In the genomic region with DNA sequence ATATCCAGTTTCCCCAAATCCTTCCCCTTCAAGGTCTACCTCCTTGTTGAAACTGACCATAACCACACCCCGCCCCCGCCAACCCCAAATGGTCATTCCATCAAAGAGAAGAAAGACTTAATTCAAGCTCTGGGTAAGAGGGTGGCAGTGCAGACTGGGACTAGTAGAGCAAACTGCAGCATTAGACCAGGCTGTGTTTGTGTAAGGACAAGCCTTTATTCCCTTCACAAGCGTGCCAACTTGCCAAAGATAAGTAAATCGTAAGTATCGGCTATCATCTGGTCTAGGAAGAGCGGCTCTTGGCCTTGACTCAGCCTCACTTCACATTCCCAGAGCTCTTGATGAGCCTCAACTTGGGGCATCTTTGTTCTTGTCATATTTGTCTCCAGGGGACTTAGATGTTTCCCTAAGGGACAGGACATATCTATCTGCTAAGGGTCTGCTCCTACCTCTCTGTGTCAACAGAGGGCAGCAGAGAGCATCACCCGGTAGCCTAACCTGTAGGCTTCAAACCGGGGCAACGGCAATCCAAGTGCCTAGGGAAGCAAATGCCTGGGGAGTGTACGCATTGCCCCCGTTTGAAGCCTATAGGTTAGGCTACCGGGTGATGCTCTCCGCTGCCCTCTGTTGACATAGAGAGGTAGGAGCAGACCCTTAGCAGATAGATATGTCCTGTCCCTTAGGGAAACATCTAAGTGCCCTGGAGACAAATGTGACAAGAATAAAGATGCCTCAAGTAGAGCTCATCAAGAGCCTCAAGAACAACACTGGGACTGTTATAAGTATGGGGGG, we compare ENCODE assay signal across 8 cellular contexts. TPM values are rescaled to one million over a fixed set of nuclear protein-coding genes. Genes with fewer than 3 reads are reported as not detected.
DNase-seq lines count a peak whose midpoint lies in the region; ATAC-seq and TF ChIP-seq lines count a peak whose summit lies in the region.

No MANE protein-coding gene starts in this region.

- TF ChIP-seq EP300 in sigmoid colon (IDR thresholded peaks at IDR 0.05): no peak

- DNase-seq in MV-4-11 (lab: John Stamatoyannopoulos, UW) (peak; percentile 70), SHP77 (lab: John Stamatoyannopoulos, UW) (peak; percentile 86 to 91), heart right ventricle (peak; percentile 24 to 39), sigmoid colon (peak; percentile 72), GOT3 (lab: John Stamatoyannopoulos, UW) (no peak)
- DNase-seq in activated gamma-delta T cell treated with anti-CD3 and anti-CD28 coated beads, Interleukin-2, amount 50 U/mL, for 16 hours (ENCODE audit: low read depth): peak; percentile 38

- TF ChIP-seq CTCF in GM12875 (IDR thresholded peaks at IDR 0.05; ENCODE audit: borderline replicate concordance, insufficient read depth, low read depth, low read length) (peak; percentile 67), heart right ventricle (IDR thresholded peaks at IDR 0.05) (peak; percentile 38 to 69 (median 58)), sigmoid colon (IDR thresholded peaks at IDR 0.05) (peak in 3 of 4 experiments; percentile 27 to 51 (median 31))

- H3K36me3 ChIP-seq in heart right ventricle: no peaks in the 10 kb centered on the region
- H3K36me3 ChIP-seq in sigmoid colon: no peaks in the 10 kb centered on the region

- TF ChIP-seq POLR2A in sigmoid colon (IDR thresholded peaks at IDR 0.05): no peak

- 41 to 48% methylated on average over 13 of the region's 13 CpGs for WGBS in heart right ventricle, 2 donors
- 46 to 51% methylated on average over 13 of the region's 13 CpGs for WGBS in sigmoid colon, 2 donors

- ATAC-seq in HG02588 (IDR thresholded peaks at IDR 0.05; ENCODE audit: unreplicated experiment) (peak; percentile 97), heart right ventricle (peak; percentile 52 to 86 (median 76))

- H3K27me3 ChIP-seq in heart right ventricle (no peaks in the 10 kb centered on the region), sigmoid colon (no peaks in the 10 kb centered on the region)

- H3K4me3 ChIP-seq in GM12875 (ENCODE audit: low read depth, low read length) (no peak overlapping the region), heart right ventricle (no peak overlapping the region), sigmoid colon (no peak overlapping the region)

- H3K27ac ChIP-seq in heart right ventricle: no peak overlapping the region
- H3K27ac ChIP-seq in sigmoid colon: no peak overlapping the region

- intact Hi-C loops in heart right ventricle (cut with DNase I): loop anchor here in 3 of 10 donors (10.0 kb wide), 1 partner anchor 201 kb away; the partner anchor contains the start of gene LIPH (in 3 of the 3)
- intact Hi-C loops in sigmoid colon (cut with DNase I): no loop called here

- H3K4me1 ChIP-seq in heart right ventricle (no peaks in the 10 kb centered on the region), sigmoid colon (no peaks in the 10 kb centered on the region)

- no peaks in the 10 kb centered on the region for H3K9me3 ChIP-seq in heart right ventricle
- no peaks in the 10 kb centered on the region for H3K9me3 ChIP-seq in sigmoid colon

RNA-seq across cellular contexts. Expression of gene MAP3K13, which starts 8.9 kb away (rescaled TPM):
- total RNA-seq in heart right ventricle (10 to 100 TPM in 6 of 10 donors, 1 to 10 TPM in 4; 7.1 to 14.9 (median 11.3) TPM), sigmoid colon (10 to 100 TPM; 24.5 to 26.9 (median 25.9) TPM)
- polyA plus RNA-seq in heart right ventricle (1 to 10 TPM; 9.8 TPM), sigmoid colon (10 to 100 TPM; 21.7 to 64.7 (median 53.5) TPM)
